ENCODE assay signal across 8 cellular contexts in genomic region chr16:57260294-57260929, GRCh38. TPM values are rescaled to one million over a fixed set of nuclear protein-coding genes. Genes with fewer than 3 reads are reported as not detected.
A peak's percentile ranks its signal among the peaks of the same experiment; 100 is the strongest.
DNase-seq lines count a peak whose midpoint lies in the region; ATAC-seq and TF ChIP-seq lines count a peak whose summit lies in the region.

No MANE protein-coding gene starts in this region.

- peak overlapping the region; percentile 89 for H2AFZ ChIP-seq in neuronal stem cell (ENCODE audit: low read length)

- H3K9ac ChIP-seq in neuronal stem cell (ENCODE audit: low read depth, low read length, poor library complexity) = peak overlapping the region; percentile 67

- peak overlapping the region; percentile 81 for H3K4ac ChIP-seq in neuronal stem cell (ENCODE audit: low read length)

- no peak overlapping the region for H3K14ac ChIP-seq in neuronal stem cell (ENCODE audit: low read length)

- H2AK5ac ChIP-seq in neuronal stem cell (ENCODE audit: low read depth, low read length) = no peak overlapping the region

- peak overlapping the region; percentile 13 for H3K27ac Mint-ChIP-seq in activated naive CD4-positive, alpha-beta T cell treated with anti-CD3 and anti-CD28 coated beads, Interleukin-2, amount 10 ng/mL, durations not matched to agents 7 days and 5 days
- peak overlapping the region; percentile 46 for H3K27ac Mint-ChIP-seq in activated B cell treated with CpG ODN at 0.5 μM for 24 hours

- H3K36me3 Mint-ChIP-seq in activated naive CD4-positive, alpha-beta T cell treated with anti-CD3 and anti-CD28 coated beads, Interleukin-2, amount 10 ng/mL, durations not matched to agents 7 days and 5 days = no peaks in the 10 kb centered on the region
- peaks cover 2% of the 10 kb centered on the region for H3K36me3 Mint-ChIP-seq in activated B cell treated with CpG ODN at 0.5 μM for 24 hours (ENCODE audit: low read depth)

- H3K4me3 Mint-ChIP-seq in activated naive CD4-positive, alpha-beta T cell treated with anti-CD3 and anti-CD28 coated beads, Interleukin-2, amount 10 ng/mL, durations not matched to agents 7 days and 5 days = no peak overlapping the region
- H3K4me3 Mint-ChIP-seq in activated B cell treated with CpG ODN at 0.5 μM for 24 hours = peak overlapping the region; percentile 48

- H4K91ac ChIP-seq in neuronal stem cell (ENCODE audit: low read depth, low read length, poor library complexity) = peak overlapping the region; percentile 99

- H3K27me3 ChIP-seq in neuronal stem cell (ENCODE audit: control insufficient read depth in 3 of 3, insufficient read depth in 3 of 3, low read depth in 1 of 3, low read length in 3 of 3) = peaks cover 0 to 2% (median 0%) of the 10 kb centered on the region in 3 experiments

- CTCF ChIA-PET in activated naive CD4-positive, alpha-beta T cell treated with anti-CD3 and anti-CD28 coated beads, Interleukin-2, amount 10 ng/mL, durations not matched to agents 7 days and 5 days (lab: Charles Lee) = no interaction called here
- CTCF ChIA-PET in activated B cell treated with CpG ODN at 0.5 μM for 24 hours (lab: Charles Lee) = no interaction called here

- H3K9me3 ChIP-seq in neuronal stem cell (replicated peaks in 1 of 2; ENCODE audit: control insufficient read depth in 2 of 2, insufficient read depth in 1 of 2, low read depth in 1 of 2, low read length in 2 of 2) = no peaks in the 10 kb centered on the region

- H3K4me2 ChIP-seq in neuronal stem cell (ENCODE audit: insufficient read depth, low read length, poor library complexity, severe bottlenecking) = peak overlapping the region; percentile 53

- H3K79me1 ChIP-seq in neuronal stem cell (ENCODE audit: low read depth, low read length) = no peaks in the 10 kb centered on the region

- no peaks in the 10 kb centered on the region for H3K9me3 Mint-ChIP-seq in activated naive CD4-positive, alpha-beta T cell treated with anti-CD3 and anti-CD28 coated beads, Interleukin-2, amount 10 ng/mL, durations not matched to agents 7 days and 5 days
- H3K9me3 Mint-ChIP-seq in activated B cell treated with CpG ODN at 0.5 μM for 24 hours = no peaks in the 10 kb centered on the region

- H3K27ac ChIP-seq in neuronal stem cell (replicated peaks; ENCODE audit: low read length) = peak overlapping the region; percentile 100

- H3K23ac ChIP-seq in neuronal stem cell (ENCODE audit: low read depth, low read length, poor library complexity) = peak overlapping the region; percentile 78

- peaks cover 6 to 13% of the 10 kb centered on the region in 2 donors for H3K4me1 ChIP-seq in neuronal stem cell (ENCODE audit: control insufficient read depth in 2 of 2, insufficient read depth in 1 of 2, low read depth in 1 of 2, low read length in 2 of 2)

- WGBS in neuronal stem cell (ENCODE audit: extremely low coverage in 2 of 2, insufficient read length in 2 of 2, insufficient replicate concordance in 1 of 2), 2 donors = no CpG with 5 or more reads among the region's 16 CpGs

- intact Hi-C loops in activated B cell treated with CpG ODN at 0.5 μM for 24 hours (cut with micrococcal nuclease) = no loop called here

- no peak overlapping the region for H2BK12ac ChIP-seq in neuronal stem cell (ENCODE audit: low read length)

- H2BK5ac ChIP-seq in neuronal stem cell (ENCODE audit: low read length) = peak overlapping the region; percentile 95

- H2BK15ac ChIP-seq in neuronal stem cell (ENCODE audit: low read length) = peak overlapping the region; percentile 44

- H3K4me1 Mint-ChIP-seq in activated naive CD4-positive, alpha-beta T cell treated with anti-CD3 and anti-CD28 coated beads, Interleukin-2, amount 10 ng/mL, durations not matched to agents 7 days and 5 days = peaks cover 18% of the 10 kb centered on the region
- peaks cover 11% of the 10 kb centered on the region for H3K4me1 Mint-ChIP-seq in activated B cell treated with CpG ODN at 0.5 μM for 24 hours

- H3K18ac ChIP-seq in neuronal stem cell (ENCODE audit: low read length) = peak overlapping the region; percentile 99

- peak; percentile 52 for ATAC-seq in activated B cell treated with CpG ODN at 0.5 μM for 24 hours (ENCODE audit: low read depth)
- no peak for ATAC-seq in HG03521 (IDR thresholded peaks at IDR 0.05; ENCODE audit: unreplicated experiment)
- no peak for ATAC-seq in GM18907 (IDR thresholded peaks at IDR 0.05; ENCODE audit: unreplicated experiment)

- no peaks in the 10 kb centered on the region for H3K27me3 Mint-ChIP-seq in activated naive CD4-positive, alpha-beta T cell treated with anti-CD3 and anti-CD28 coated beads, Interleukin-2, amount 10 ng/mL, durations not matched to agents 7 days and 5 days
- no peaks in the 10 kb centered on the region for H3K27me3 Mint-ChIP-seq in activated B cell treated with CpG ODN at 0.5 μM for 24 hours

- peak overlapping the region; percentile 13 for H2BK120ac ChIP-seq in neuronal stem cell (ENCODE audit: low read depth, low read length)

- H4K8ac ChIP-seq in neuronal stem cell (ENCODE audit: low read depth, low read length) = no peak overlapping the region

- peaks cover 0 to 9% of the 10 kb centered on the region in 2 donors for H3K36me3 ChIP-seq in neuronal stem cell (replicated peaks in 1 of 2; ENCODE audit: control insufficient read depth in 2 of 2, insufficient read depth in 2 of 2, low read length in 2 of 2)

- POLR2A ChIA-PET in activated B cell treated with CpG ODN at 0.5 μM for 24 hours (lab: Charles Lee) = no interaction called here

- DNase-seq in activated naive CD4-positive, alpha-beta T cell treated with anti-CD3 and anti-CD28 coated beads, Interleukin-2, amount 10 ng/mL, durations not matched to agents 7 days and 5 days = peak; percentile 44
- no peak for DNase-seq in activated naive CD4-positive, alpha-beta T cell treated with Interleukin-2 at 50 U/mL for 16 hours
- DNase-seq in activated B cell treated with CpG ODN at 0.5 μM for 24 hours = no peak
- peak; percentile 67 for DNase-seq in fibroblast of peridontal ligament (ENCODE audit: extremely low read depth)
- peak; percentile 81 for DNase-seq in neuronal stem cell (ENCODE audit: low spot score)
- DNase-seq in stimulated activated CD4-positive, alpha-beta T cell treated with anti-CD3 and anti-CD28 coated beads, Interleukin-4, amount 100 ng/mL, for 24 hours = no peak

- no peak for TF ChIP-seq CTCF in activated B cell treated with CpG ODN at 0.5 μM for 24 hours (IDR thresholded peaks at IDR 0.05)

- H3K4me3 ChIP-seq in neuronal stem cell (ENCODE audit: low read length in 2 of 2) = peak overlapping the region in 1 of 2 donors; percentile 39

RNA-seq across cellular contexts. Expression of gene ARL2BP, which starts 15.4 kb away (rescaled TPM):
- 27.1 and 29.4 TPM in 2 replicates for total RNA-seq in activated B cell treated with CpG ODN at 0.5 μM for 24 hours
- 43.3 TPM for polyA plus RNA-seq in neuronal stem cell (2013, experiment 1 of 2)
- polyA plus RNA-seq in neuronal stem cell (2013, experiment 2 of 2) = 45.1 TPM

RNA-seq across cellular contexts. Expression of gene PLLP, which starts 24.1 kb away (rescaled TPM):
- total RNA-seq in activated B cell treated with CpG ODN at 0.5 μM for 24 hours = not detected in 2 replicates
- 3.6 TPM for polyA plus RNA-seq in neuronal stem cell (2013, experiment 1 of 2)
- polyA plus RNA-seq in neuronal stem cell (2013, experiment 2 of 2) = 3.4 TPM

Comparison
In these comparisons a context has a peak if more than half of its experiments do, and no peak if none do; other contexts are left out.
1. DNase-seq: peak in activated naive CD4-positive, alpha-beta T cell treated with anti-CD3 and anti-CD28 coated beads, Interleukin-2, amount 10 ng/mL, durations not matched to agents 7 days and 5 days (single experiment), fibroblast of peridontal ligament (single experiment) and neuronal stem cell (single experiment); none in activated naive CD4-positive, alpha-beta T cell treated with Interleukin-2 at 50 U/mL for 16 hours (single experiment), activated B cell treated with CpG ODN at 0.5 μM for 24 hours (single experiment) and stimulated activated CD4-positive, alpha-beta T cell treated with anti-CD3 and anti-CD28 coated beads, Interleukin-4, amount 100 ng/mL, for 24 hours (single experiment).